Comparison of ENCODE assay signal across 9 cellular contexts in the genomic region with DNA sequence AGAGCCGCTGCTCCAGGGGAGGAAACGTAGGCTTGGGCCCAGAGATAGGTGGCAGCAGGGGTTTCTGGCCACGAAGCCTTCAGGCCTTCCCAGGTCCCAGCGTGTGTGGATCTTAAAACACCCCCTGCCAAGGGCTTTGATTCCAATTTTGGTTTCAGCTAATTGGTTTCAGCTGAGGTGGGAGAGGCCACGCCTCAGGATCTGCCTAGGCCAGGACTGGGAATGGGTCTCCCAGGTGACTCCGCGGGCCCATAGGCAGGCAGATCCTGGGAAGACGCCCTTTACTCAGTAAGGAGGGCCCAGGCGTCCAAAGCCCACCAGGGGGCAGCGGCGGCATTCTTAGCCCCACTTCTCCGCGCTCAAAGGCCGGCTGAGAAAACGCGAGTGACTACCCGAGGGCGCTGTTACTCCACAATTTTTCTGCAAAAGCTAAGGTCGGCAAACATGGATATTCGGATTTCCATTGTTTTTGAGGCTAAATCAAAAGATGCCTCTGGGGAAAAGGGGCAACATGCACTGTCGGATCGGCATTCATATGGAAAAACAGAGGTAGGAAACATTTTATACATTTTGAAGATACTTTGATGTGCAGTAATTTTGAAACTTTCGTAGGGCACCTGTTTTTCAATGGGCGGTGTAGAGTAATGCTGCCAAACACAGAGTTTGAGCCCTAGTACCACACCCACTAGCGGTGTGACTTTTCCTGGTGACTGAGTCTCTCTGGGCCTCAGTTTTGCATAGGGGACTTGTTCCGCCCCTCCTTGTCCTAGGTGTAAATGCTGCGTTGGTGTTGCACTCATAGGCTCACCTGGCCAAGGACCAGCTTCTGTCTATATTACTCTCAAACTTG. TPM values are rescaled to one million over a fixed set of nuclear protein-coding genes. Genes with fewer than 3 reads are reported as not detected.
DNase-seq lines count a peak whose midpoint lies in the region; ATAC-seq and TF ChIP-seq lines count a peak whose summit lies in the region.
"Had no signal": no experiment of that assay in that cellular context is flagged by ENCODE, and none has a peak within 500 bp of the region (broad histone marks: within the 10 kb centered on the region; RNA-seq: fewer than 3 reads in every experiment).

No MANE protein-coding gene starts in this region.

- H3K79me2 ChIP-seq in HCT116 (ENCODE audit: insufficient read depth, low read length): no peaks in the 10 kb centered on the region
- H3K79me2 ChIP-seq in parathyroid adenoma: no peaks in the 10 kb centered on the region

- H3K27ac ChIP-seq in HCT116 (ENCODE audit: low read depth, low read length): no peak overlapping the region
- no peak overlapping the region for H3K27ac ChIP-seq in parathyroid adenoma

- H3K9me3 ChIP-seq in HCT116 (ENCODE audit: control insufficient read depth in 1 of 2, insufficient read depth in 1 of 2, low read depth in 1 of 2, low read length in 2 of 2) (no peaks in the 10 kb centered on the region), parathyroid adenoma (ENCODE audit: control insufficient read depth, low read length) (no peaks in the 10 kb centered on the region)

- H4K20me1 ChIP-seq in HCT116 (ENCODE audit: insufficient read depth): no peaks in the 10 kb centered on the region

- POLR2A ChIA-PET in HCT116 (lab: Charles Lee): interaction anchor here (1.2 to 2.8 kb wide), 2 partner anchors 273 to 276 kb away, joined by 3 to 10 read pairs; a partner anchor contains a TSS

- ATAC-seq in HCT116: peak; percentile 99

- TF ChIP-seq CTCF in HCT116 (IDR thresholded peaks at IDR 0.05 in 2 of 3, conservative IDR thresholded peaks at IDR 0.05 in 1 of 3; ENCODE audit: borderline replicate concordance in 1 of 3, insufficient read depth in 1 of 3, low read depth in 2 of 3, low read length in 2 of 3) (peak; percentile 98 to 100 (median 99)), glutamatergic neuron (IDR thresholded peaks at IDR 0.05; ENCODE audit: partially characterized antibody, unreplicated experiment) (peak; percentile 79), parathyroid adenoma (IDR thresholded peaks at IDR 0.05) (peak; percentile 81), type B pancreatic cell (conservative IDR thresholded peaks at IDR 0.05) (peak; percentile 98)

- H3K4me1 ChIP-seq in HCT116 (ENCODE audit: control insufficient read depth in 1 of 2, insufficient read depth in 2 of 2, low read length in 2 of 2) (peaks cover 3 to 15% of the 10 kb centered on the region in 2 experiments; a peak in 2 of 4 replicates), parathyroid adenoma (no peaks in the 10 kb centered on the region)

- no peak overlapping the region for H3K27ac Mint-ChIP-seq in activated naive CD4-positive, alpha-beta T cell treated with anti-CD3 and anti-CD28 coated beads, Interleukin-2, amount 10 ng/mL, durations not matched to agents 7 days and 5 days
- H3K27ac Mint-ChIP-seq in glutamatergic neuron (ENCODE audit: unreplicated experiment) (no peak overlapping the region), type B pancreatic cell (peak overlapping the region; percentile 14)

- TF ChIP-seq RAD21 in HCT116 (IDR thresholded peaks at IDR 0.05; ENCODE audit: low read depth): peak; percentile 100

- H3K9me2 ChIP-seq in HCT116 (ENCODE audit: insufficient read depth): no peaks in the 10 kb centered on the region

- peak; percentile 74 for DNase-seq in GM04504 (ENCODE audit: low read depth)
- DNase-seq in HCT116 (ENCODE audit: low read depth, low spot score): peak; percentile 78
- DNase-seq in LoVo (ENCODE audit: low spot score): peak; percentile 87
- DNase-seq in SK-N-DZ (ENCODE audit: low spot score): peak; percentile 67
- DNase-seq in activated naive CD4-positive, alpha-beta T cell treated with anti-CD3 and anti-CD28 coated beads, Interleukin-2, amount 10 ng/mL, durations not matched to agents 7 days and 5 days: peak; percentile 73
- DNase-seq in glutamatergic neuron: peak; percentile 93
- DNase-seq in type B pancreatic cell (ENCODE audit: extremely low spot score, unreplicated experiment): peak; percentile 89

- no peaks in the 10 kb centered on the region for H3K27me3 ChIP-seq in HCT116 (ENCODE audit: insufficient read depth, low read length)
- no peaks in the 10 kb centered on the region for H3K27me3 ChIP-seq in parathyroid adenoma (ENCODE audit: control insufficient read depth, insufficient read depth, low read length)

- H3K4me3 Mint-ChIP-seq in activated naive CD4-positive, alpha-beta T cell treated with anti-CD3 and anti-CD28 coated beads, Interleukin-2, amount 10 ng/mL, durations not matched to agents 7 days and 5 days: no peak overlapping the region
- no peak overlapping the region for H3K4me3 Mint-ChIP-seq in glutamatergic neuron (ENCODE audit: unreplicated experiment)
- peak overlapping the region; percentile 29 for H3K4me3 Mint-ChIP-seq in type B pancreatic cell

- H3K4me2 ChIP-seq in HCT116 (ENCODE audit: low read length): peak overlapping the region; percentile 37
- no peak overlapping the region for H3K4me2 ChIP-seq in parathyroid adenoma (ENCODE audit: low read length)

- H3K4me3 ChIP-seq in HCT116 (replicated peaks in 1 of 2; ENCODE audit: low read depth in 1 of 2, low read length in 2 of 2) (no peak overlapping the region), parathyroid adenoma (ENCODE audit: low read depth, low read length) (no peak overlapping the region)
- H3K4me3 ChIP-seq: skin epidermis had no signal

- H2AFZ ChIP-seq in HCT116 (ENCODE audit: low read depth, low read length, poor library complexity, severe bottlenecking) (peak overlapping the region; percentile 88), parathyroid adenoma (peak overlapping the region; percentile 41)

- H3K36me3 Mint-ChIP-seq in activated naive CD4-positive, alpha-beta T cell treated with anti-CD3 and anti-CD28 coated beads, Interleukin-2, amount 10 ng/mL, durations not matched to agents 7 days and 5 days: no peaks in the 10 kb centered on the region
- H3K36me3 Mint-ChIP-seq in glutamatergic neuron (ENCODE audit: unreplicated experiment) (no peaks in the 10 kb centered on the region), type B pancreatic cell (no peaks in the 10 kb centered on the region)

- no peak for TF ChIP-seq POLR2A in HCT116 (IDR thresholded peaks at IDR 0.05; ENCODE audit: borderline replicate concordance, extremely low read depth, insufficient read depth, insufficient read length)

- RAD21 ChIA-PET in HCT116 (lab: Charles Lee; ENCODE audit: low non-redundant PET in 1 of 2, low total read pairs in 2 of 2, uncharacterized antibody in 2 of 2, unreplicated experiment in 2 of 2): interaction anchor here (0.7 to 1.4 kb wide), 4 partner anchors 195 to 384 kb away, joined by 3 to 4 read pairs (median 4); no protein-coding TSS in a partner anchor

- CTCF ChIA-PET in HCT116 (lab: Charles Lee): interaction anchor here (0.6 to 2.3 kb wide), 22 partner anchors 10 to 400 kb away, joined by 3 to 24 read pairs (median 5); a partner anchor contains a TSS
- CTCF ChIA-PET in activated naive CD4-positive, alpha-beta T cell treated with anti-CD3 and anti-CD28 coated beads, Interleukin-2, amount 10 ng/mL, durations not matched to agents 7 days and 5 days (lab: Charles Lee): interaction anchor here (0.6 to 2.9 kb wide), 11 partner anchors 11 to 1389 kb away, joined by 3 to 9 read pairs (median 4); a partner anchor contains a TSS

- H3K27me3 Mint-ChIP-seq in activated naive CD4-positive, alpha-beta T cell treated with anti-CD3 and anti-CD28 coated beads, Interleukin-2, amount 10 ng/mL, durations not matched to agents 7 days and 5 days: peaks cover 55% of the 10 kb centered on the region
- no peaks in the 10 kb centered on the region for H3K27me3 Mint-ChIP-seq in glutamatergic neuron (ENCODE audit: unreplicated experiment)
- peaks cover 27% of the 10 kb centered on the region for H3K27me3 Mint-ChIP-seq in type B pancreatic cell

- intact Hi-C loops in HCT116 (cut with micrococcal nuclease): loop anchor here (1.0 to 10.0 kb wide), 8 partner anchors 37 to 710 kb away; a partner anchor contains a TSS

- no peak overlapping the region for H3K9ac ChIP-seq in HCT116 (ENCODE audit: low read length)
- no peak overlapping the region for H3K9ac ChIP-seq in parathyroid adenoma

- H3K9me3 Mint-ChIP-seq in activated naive CD4-positive, alpha-beta T cell treated with anti-CD3 and anti-CD28 coated beads, Interleukin-2, amount 10 ng/mL, durations not matched to agents 7 days and 5 days: no peaks in the 10 kb centered on the region
- H3K9me3 Mint-ChIP-seq in glutamatergic neuron (ENCODE audit: unreplicated experiment) (peaks cover 3% of the 10 kb centered on the region), type B pancreatic cell (no peaks in the 10 kb centered on the region)

- no TSS peak for BruUV-seq in HCT116 (replicated peaks; lab: Mats Ljungman, UMichigan)

- no peaks in the 10 kb centered on the region for H3K36me3 ChIP-seq in HCT116 (ENCODE audit: control insufficient read depth in 1 of 2, insufficient read depth in 2 of 2, low read length in 2 of 2)
- no peaks in the 10 kb centered on the region for H3K36me3 ChIP-seq in parathyroid adenoma (ENCODE audit: control insufficient read depth, insufficient read depth, low read length)

- peaks cover 2% of the 10 kb centered on the region for H3K4me1 Mint-ChIP-seq in activated naive CD4-positive, alpha-beta T cell treated with anti-CD3 and anti-CD28 coated beads, Interleukin-2, amount 10 ng/mL, durations not matched to agents 7 days and 5 days
- H3K4me1 Mint-ChIP-seq in glutamatergic neuron (ENCODE audit: low read depth, unreplicated experiment): peaks cover 4% of the 10 kb centered on the region
- peaks cover 4% of the 10 kb centered on the region for H3K4me1 Mint-ChIP-seq in type B pancreatic cell (ENCODE audit: unreplicated experiment)

TF ChIP-seq in HCT116, 20 proteins besides CTCF, POLR2A, EP300 and RAD21:
- 0 out of 2 replicates have a peak, but pooled peaks have one; percentile 16 for TF ChIP-seq CBX3 (IDR thresholded peaks at IDR 0.05; ENCODE audit: low read depth)
- TF ChIP-seq YY1 (IDR thresholded peaks at IDR 0.05; ENCODE audit: extremely low read depth, insufficient replicate concordance, low read depth, low read length): peak; percentile 65
- no peak for TF ChIP-seq TCF7L2 (IDR thresholded peaks at IDR 0.05; ENCODE audit: borderline replicate concordance, extremely low read depth, insufficient read depth, insufficient read length)

RNA-seq across cellular contexts. Expression of a gene that starts 31.8 kb away (rescaled TPM):
- total RNA-seq in HCT116 (2021; ENCODE audit: unreplicated experiment): 33.8 TPM
- 10.7 and 12.1 TPM in 2 replicates for polyA plus RNA-seq in HCT116 (2012)
- 5.9 and 8.4 TPM in 2 replicates for polyA plus RNA-seq in SK-N-DZ (2014; cell fraction: cytosol; rRNA removed)
- 6.0 and 6.6 TPM in 2 replicates for polyA plus RNA-seq in SK-N-DZ (2014; cell fraction: nucleus; rRNA removed)
- 21.9 TPM for total RNA-seq in glutamatergic neuron (ENCODE audit: unreplicated experiment)
- 25.0 and 34.7 TPM in 2 replicates for total RNA-seq in type B pancreatic cell (ENCODE audit: low replicate concordance)

RNA-seq across cellular contexts. Expression of a gene that starts 48.8 kb away (rescaled TPM):
- total RNA-seq in HCT116 (2021; ENCODE audit: unreplicated experiment) (23.3 TPM), glutamatergic neuron (ENCODE audit: unreplicated experiment) (53.7 TPM), type B pancreatic cell (ENCODE audit: low replicate concordance) (24.9 and 31.2 TPM in 2 replicates)
- 19.9 and 20.1 TPM in 2 replicates for polyA plus RNA-seq in HCT116 (2012)
- polyA plus RNA-seq in SK-N-DZ (2014; cell fraction: cytosol; rRNA removed): 20.2 and 36.2 TPM in 2 replicates
- 33.1 and 35.7 TPM in 2 replicates for polyA plus RNA-seq in SK-N-DZ (2014; cell fraction: nucleus; rRNA removed)
